Comparison of ENCODE assay signal across 1 cellular context in genomic region chr12:7142057-7142644, GRCh38.
TF ChIP-seq lines count a peak whose summit lies in the region.

No MANE protein-coding gene starts in this region.

TF ChIP-seq in H1, 55 proteins besides CTCF, POLR2A, EP300 and RAD21:
- TF ChIP-seq, protein P1, sequence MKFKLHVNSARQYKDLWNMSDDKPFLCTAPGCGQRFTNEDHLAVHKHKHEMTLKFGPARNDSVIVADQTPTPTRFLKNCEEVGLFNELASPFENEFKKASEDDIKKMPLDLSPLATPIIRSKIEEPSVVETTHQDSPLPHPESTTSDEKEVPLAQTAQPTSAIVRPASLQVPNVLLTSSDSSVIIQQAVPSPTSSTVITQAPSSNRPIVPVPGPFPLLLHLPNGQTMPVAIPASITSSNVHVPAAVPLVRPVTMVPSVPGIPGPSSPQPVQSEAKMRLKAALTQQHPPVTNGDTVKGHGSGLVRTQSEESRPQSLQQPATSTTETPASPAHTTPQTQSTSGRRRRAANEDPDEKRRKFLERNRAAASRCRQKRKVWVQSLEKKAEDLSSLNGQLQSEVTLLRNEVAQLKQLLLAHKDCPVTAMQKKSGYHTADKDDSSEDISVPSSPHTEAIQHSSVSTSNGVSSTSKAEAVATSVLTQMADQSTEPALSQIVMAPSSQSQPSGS (IDR thresholded peaks at IDR 0.05; ENCODE audit: low read length), result no peak
- 0 out of 4 replicates have a peak, but pooled peaks of 1 of the 2 experiments have one; percentile 36 for TF ChIP-seq SIN3A (conservative IDR thresholded peaks at IDR 0.05 in 1 of 2, IDR thresholded peaks at IDR 0.05 in 1 of 2; ENCODE audit: low read depth in 1 of 2, low read length in 2 of 2)
